In the genomic region with DNA sequence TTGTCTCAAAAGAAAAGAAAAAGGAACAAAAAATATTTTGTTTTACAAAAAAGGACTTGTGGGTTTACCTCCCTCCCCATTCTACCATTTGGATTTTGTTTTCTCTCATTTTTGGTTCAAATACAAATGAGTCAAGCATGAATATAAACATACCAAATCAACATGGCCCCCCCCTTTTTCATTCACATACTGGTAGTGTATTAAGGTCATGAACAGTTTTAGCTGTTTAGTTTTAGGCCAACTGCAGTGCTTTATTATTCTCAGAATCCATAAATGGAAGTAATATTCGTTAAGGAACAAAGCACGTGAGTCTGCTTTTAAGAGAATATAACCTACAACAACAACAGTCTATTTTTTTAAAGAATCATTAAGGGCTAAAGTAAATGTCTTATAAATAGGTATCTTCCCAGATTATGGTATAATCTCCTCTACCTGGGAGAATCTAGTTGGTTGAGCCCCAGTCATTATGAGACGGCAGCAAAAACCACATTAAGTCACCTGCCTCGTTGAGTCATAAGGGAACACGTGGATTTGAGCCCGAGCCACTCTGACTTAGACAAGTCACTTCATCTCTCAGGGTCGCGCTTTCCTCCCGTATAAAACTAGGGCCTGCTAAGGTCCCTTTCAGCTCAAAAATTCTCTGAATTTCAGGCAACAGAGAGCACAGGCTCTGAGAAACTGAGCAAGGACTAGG, we compare ENCODE assay signal across 13 cellular contexts. TPM values are rescaled to one million over a fixed set of nuclear protein-coding genes. Genes with fewer than 3 reads are reported as not detected.
DNase-seq lines count a peak whose midpoint lies in the region; ATAC-seq lines count a peak whose summit lies in the region.
"Had no signal": no experiment of that assay in that cellular context is flagged by ENCODE, and none has a peak within 500 bp of the region (broad histone marks: within the 10 kb centered on the region; RNA-seq: fewer than 3 reads in every experiment).

No MANE protein-coding gene starts in this region.

- no peak overlapping the region for H3K18ac ChIP-seq in neuronal stem cell (ENCODE audit: low read length)

- no peak overlapping the region for H4K91ac ChIP-seq in neuronal stem cell (ENCODE audit: low read depth, low read length, poor library complexity)

- no peak overlapping the region for H2BK15ac ChIP-seq in neuronal stem cell (ENCODE audit: low read length)

- no peaks in the 10 kb centered on the region for H3K27me3 ChIP-seq in neuronal stem cell (ENCODE audit: control insufficient read depth in 3 of 3, insufficient read depth in 3 of 3, low read depth in 1 of 3, low read length in 3 of 3)

- H4K8ac ChIP-seq in neuronal stem cell (ENCODE audit: low read depth, low read length) = no peak overlapping the region

- H3K23ac ChIP-seq in neuronal stem cell (ENCODE audit: low read depth, low read length, poor library complexity) = no peak overlapping the region

- H3K27ac ChIP-seq in neuronal stem cell (replicated peaks; ENCODE audit: low read length) = no peak overlapping the region

- no peaks in the 10 kb centered on the region for H3K9me3 ChIP-seq in neuronal stem cell (replicated peaks in 1 of 2; ENCODE audit: control insufficient read depth in 2 of 2, insufficient read depth in 1 of 2, low read depth in 1 of 2, low read length in 2 of 2)

- WGBS in neuronal stem cell (ENCODE audit: extremely low coverage in 2 of 2, insufficient read length in 2 of 2, insufficient replicate concordance in 1 of 2), 2 donors = no CpG with 5 or more reads among the region's 9 CpGs

- no peak overlapping the region for H2BK120ac ChIP-seq in neuronal stem cell (ENCODE audit: low read depth, low read length)

- H2BK12ac ChIP-seq in neuronal stem cell (ENCODE audit: low read length) = no peak overlapping the region

- no peak overlapping the region for H3K9ac ChIP-seq in neuronal stem cell (ENCODE audit: low read depth, low read length, poor library complexity)

- H2BK5ac ChIP-seq in neuronal stem cell (ENCODE audit: low read length) = no peak overlapping the region

- no peak overlapping the region for H3K4me2 ChIP-seq in neuronal stem cell (ENCODE audit: insufficient read depth, low read length, poor library complexity, severe bottlenecking)

- no peak overlapping the region for H3K4ac ChIP-seq in neuronal stem cell (ENCODE audit: low read length)

- no peak overlapping the region for H3K4me3 ChIP-seq in neuronal stem cell (ENCODE audit: low read length in 2 of 2)

- peaks cover 0 to 3% of the 10 kb centered on the region in 2 donors for H3K4me1 ChIP-seq in neuronal stem cell (ENCODE audit: control insufficient read depth in 2 of 2, insufficient read depth in 1 of 2, low read depth in 1 of 2, low read length in 2 of 2)

- ATAC-seq in GM18867 (IDR thresholded peaks at IDR 0.05; ENCODE audit: unreplicated experiment) = peak; percentile 86
- peak; percentile 64 for ATAC-seq in HG02678 (IDR thresholded peaks at IDR 0.05; ENCODE audit: unreplicated experiment)
- ATAC-seq: left colon, sciatic nerve had no signal

- no peaks in the 10 kb centered on the region for H3K79me1 ChIP-seq in neuronal stem cell (ENCODE audit: low read depth, low read length)

- no peak overlapping the region for H2AFZ ChIP-seq in neuronal stem cell (ENCODE audit: low read length)

- no peak overlapping the region for H3K14ac ChIP-seq in neuronal stem cell (ENCODE audit: low read length)

- H2AK5ac ChIP-seq in neuronal stem cell (ENCODE audit: low read depth, low read length) = no peak overlapping the region

- peaks cover 4 to 33% of the 10 kb centered on the region in 2 donors for H3K36me3 ChIP-seq in neuronal stem cell (replicated peaks in 1 of 2; ENCODE audit: control insufficient read depth in 2 of 2, insufficient read depth in 2 of 2, low read length in 2 of 2)

- DNase-seq in activated CD4-positive, alpha-beta T cell treated with anti-CD3 and anti-CD28 coated beads, Interleukin-2, amount 50 U/mL, for 4 hours = peak; percentile 1 to 7
- DNase-seq in stimulated activated CD4-positive, alpha-beta T cell treated with anti-CD3 and anti-CD28 coated beads, Interleukin-2, amount 100 ng/mL, for 48 hours = peak; percentile 2 to 31
- DNase-seq in NOMO-1 (lab: John Stamatoyannopoulos, UW; ENCODE audit: unreplicated experiment in 2 of 2) = no peak
- no peak for DNase-seq in neuronal stem cell (ENCODE audit: low spot score)
- DNase-seq in NCI-H1105 treated with DMSO at 0.1 percent for 48 hours (lab: John Stamatoyannopoulos, UW) = no peak
- no peak for DNase-seq in KG1 (lab: John Stamatoyannopoulos, UW)
- DNase-seq: EL, left colon, NCI-H1417, SIG-M5 had no signal

RNA-seq across cellular contexts. Expression of a gene that starts 26.7 kb away (rescaled TPM):
- polyA plus RNA-seq in neuronal stem cell (2013, experiment 1 of 2) = 4.5 TPM
- polyA plus RNA-seq in neuronal stem cell (2013, experiment 2 of 2) = 4.8 TPM

Comparison
In these comparisons a context has a peak if more than half of its experiments do, and no peak if none do; other contexts are left out.
1. DNase-seq: peak in activated CD4-positive, alpha-beta T cell treated with anti-CD3 and anti-CD28 coated beads, Interleukin-2, amount 50 U/mL, for 4 hours (2 of 2) and stimulated activated CD4-positive, alpha-beta T cell treated with anti-CD3 and anti-CD28 coated beads, Interleukin-2, amount 100 ng/mL, for 48 hours (2 of 2); none in NOMO-1 (0 of 2), neuronal stem cell (single experiment), NCI-H1105 treated with DMSO at 0.1 percent for 48 hours (single experiment) and KG1 (single experiment).